23 cellular contexts compared by ENCODE assay signal in genomic region chr13:71672527-71672926, GRCh38.
A peak's percentile ranks its signal among the peaks of the same experiment; 100 is the strongest.
DNase-seq lines count a peak whose midpoint lies in the region; ATAC-seq and TF ChIP-seq lines count a peak whose summit lies in the region.
"Had no signal": no experiment of that assay in that cellular context is flagged by ENCODE, and none has a peak within 500 bp of the region (broad histone marks: within the 10 kb centered on the region; RNA-seq: fewer than 3 reads in every experiment).

No MANE protein-coding gene starts in this region.

- H3K23ac ChIP-seq in IMR-90 (ENCODE audit: low read depth, low read length) = no peak overlapping the region

- H3K4ac ChIP-seq in IMR-90 (ENCODE audit: low read depth, low read length) = no peak overlapping the region

- WGBS in IMR-90 (ENCODE audit: extremely low coverage in 2 of 2, insufficient read length in 1 of 2), 2 experiments = no CpG with 5 or more reads among the region's 4 CpGs

- intact Hi-C loops in A673 (cut with micrococcal nuclease; ENCODE audit: unreplicated experiment) = no loop called here
- intact Hi-C loops in IMR-90 (cut with micrococcal nuclease) = loop anchor here (2.0 kb wide), 1 partner anchor 352 kb away; no protein-coding TSS in a partner anchor

- H3K4me2 ChIP-seq in IMR-90 (ENCODE audit: low read depth, low read length) = no peak overlapping the region

- CTCF ChIA-PET in A673 (lab: Charles Lee) = no interaction called here
- CTCF ChIA-PET in IMR-90 (lab: Yijun Ruan, JAX) = interaction anchor here (0.6 kb wide), 2 partner anchors 217 to 379 kb away, joined by 3 read pairs; no protein-coding TSS in a partner anchor

- no peak overlapping the region for H3K56ac ChIP-seq in IMR-90 (ENCODE audit: extremely low read depth, insufficient read depth, low read length)

- no peak overlapping the region for H3K9ac ChIP-seq in IMR-90 (ENCODE audit: low read depth, low read length)

- TF ChIP-seq CTCF in A673 (conservative IDR thresholded peaks at IDR 0.05; ENCODE audit: low read depth, low read length) (peak; percentile 59), IMR-90 (conservative IDR thresholded peaks at IDR 0.05; ENCODE audit: low read depth, low read length) (peak; percentile 34; the same call in 1 of the 2 replicates), brain microvascular endothelial cell (IDR thresholded peaks at IDR 0.05; ENCODE audit: low read depth, low read length, missing control alignments) (peak; percentile 25)

- H3K4me1 ChIP-seq in A673 (ENCODE audit: insufficient read depth, low read length, poor library complexity, severe bottlenecking) = peaks cover 13% of the 10 kb centered on the region
- H3K4me1 ChIP-seq in IMR-90 (ENCODE audit: control insufficient read depth, insufficient read depth, low read length) = no peaks in the 10 kb centered on the region
- H3K4me1 ChIP-seq: Peyer's patch, prostate gland, spleen had no signal

- H3K9me3 ChIP-seq in A673 (ENCODE audit: low read depth, low read length, poor library complexity, severe bottlenecking) (no peaks in the 10 kb centered on the region), IMR-90 (ENCODE audit: control insufficient read depth, insufficient read depth, low read length) (no peaks in the 10 kb centered on the region)
- H3K9me3 ChIP-seq: Peyer's patch, prostate gland had no signal

- dilution Hi-C loops in IMR-90 (cut with HindIII; ENCODE audit: low sequenced_read_pairs, unreplicated experiment) = no loop called here

- in situ Hi-C loops in IMR-90 (cut with MboI; ENCODE audit: low sequenced_read_pairs) (no loop called here), brain microvascular endothelial cell (cut with HindIII; ENCODE audit: low pct_ligation_motif_present, low sequenced_read_pairs) (no loop called here), KBM-7 (cut with MboI; ENCODE audit: low pct_unique_long_range_greater_than_20kb, low sequenced_read_pairs) (no loop called here)

- no peaks in the 10 kb centered on the region for H3K79me1 ChIP-seq in IMR-90 (ENCODE audit: low read depth in 1 of 2, low read length in 2 of 2)

- no peak overlapping the region for H3K4me3 Mint-ChIP-seq in immature natural killer cell
- H3K4me3 Mint-ChIP-seq: activated CD8-positive, alpha-beta T cell treated with anti-CD3 and anti-CD28 coated beads, Interleukin-2, amount 10 ng/mL, durations not matched to agents 7 days and 5 days; activated naive CD4-positive, alpha-beta T cell treated with anti-CD3 and anti-CD28 coated beads for 36 hours; activated T-cell treated with anti-CD3 and anti-CD28 coated beads, Interleukin-2, amount 50 U/mL, for 4 hours; CD4-positive, alpha-beta memory T cell; natural killer cell treated with Interleukin-12 subunit alpha and Interleukin-12 subunit beta and Interleukin-15 and Interleukin-18, amount 100 ng/mL, for 72 hours had no signal

- no peak overlapping the region for H3K14ac ChIP-seq in IMR-90 (replicated peaks; ENCODE audit: low read depth, low read length)

- no peaks in the 10 kb centered on the region for H3K36me3 Mint-ChIP-seq in immature natural killer cell
- H3K36me3 Mint-ChIP-seq: CD4-positive, alpha-beta memory T cell; natural killer cell treated with Interleukin-12 subunit alpha and Interleukin-12 subunit beta and Interleukin-15 and Interleukin-18, amount 100 ng/mL, for 72 hours had no signal

- TF ChIP-seq POLR2A in IMR-90 (IDR thresholded peaks at IDR 0.05; ENCODE audit: low read depth, low read length) = no peak

- H4K20me1 ChIP-seq in IMR-90 (ENCODE audit: insufficient read depth, low read length) = no peaks in the 10 kb centered on the region

- H3K9me1 ChIP-seq in IMR-90 (ENCODE audit: insufficient read depth, low read length) = no peaks in the 10 kb centered on the region

- no peak overlapping the region for H2BK120ac ChIP-seq in IMR-90 (ENCODE audit: low read depth, low read length)

- H4K8ac ChIP-seq in IMR-90 (ENCODE audit: low read depth in 2 of 2, low read length in 2 of 2) = no peak overlapping the region

- H3K27ac Mint-ChIP-seq in immature natural killer cell = no peak overlapping the region
- H3K27ac Mint-ChIP-seq: activated CD8-positive, alpha-beta T cell treated with anti-CD3 and anti-CD28 coated beads, Interleukin-2, amount 10 ng/mL, durations not matched to agents 7 days and 5 days; activated naive CD4-positive, alpha-beta T cell treated with anti-CD3 and anti-CD28 coated beads for 36 hours; CD4-positive, alpha-beta memory T cell; natural killer cell treated with Interleukin-12 subunit alpha and Interleukin-12 subunit beta and Interleukin-15 and Interleukin-18, amount 100 ng/mL, for 72 hours had no signal

- H3K9me3 Mint-ChIP-seq in immature natural killer cell = peaks cover 0 to 3% (median under 1%) of the 10 kb centered on the region in 6 donors
- H3K9me3 Mint-ChIP-seq: activated T-cell treated with anti-CD3 and anti-CD28 coated beads, Interleukin-2, amount 50 U/mL, for 4 hours; natural killer cell treated with Interleukin-12 subunit alpha and Interleukin-12 subunit beta and Interleukin-15 and Interleukin-18, amount 100 ng/mL, for 72 hours had no signal

- ATAC-seq in IMR-90 (ENCODE audit: low read depth) = no peak
- ATAC-seq in HG02973 (IDR thresholded peaks at IDR 0.05; ENCODE audit: unreplicated experiment) = no peak
- ATAC-seq: activated CD8-positive, alpha-beta T cell treated with anti-CD3 and anti-CD28 coated beads, Interleukin-2, amount 10 ng/mL, durations not matched to agents 7 days and 5 days; activated T-cell treated with anti-CD3 and anti-CD28 coated beads, Interleukin-2, amount 50 U/mL, for 4 hours; natural killer cell treated with Interleukin-12 subunit alpha and Interleukin-12 subunit beta and Interleukin-15 and Interleukin-18, amount 100 ng/mL, for 72 hours had no signal

- TF ChIP-seq RAD21 in IMR-90 (IDR thresholded peaks at IDR 0.05; ENCODE audit: low read length) = 0 out of 2 replicates have a peak, but pooled peaks have one; percentile 11

- no peak overlapping the region for H3K18ac ChIP-seq in IMR-90 (ENCODE audit: low read depth, low read length)

- no peak overlapping the region for H2BK15ac ChIP-seq in IMR-90 (ENCODE audit: low read depth, low read length)

- no peak overlapping the region for H2AK9ac ChIP-seq in IMR-90 (replicated peaks; ENCODE audit: low read depth, low read length, poor library complexity)

- no peak overlapping the region for H2AK5ac ChIP-seq in IMR-90 (ENCODE audit: low read depth, low read length)

- H3K27ac ChIP-seq in A673 (ENCODE audit: low read depth, low read length, poor library complexity, severe bottlenecking) = no peak overlapping the region
- H3K27ac ChIP-seq in IMR-90 (ENCODE audit: insufficient read depth, low read length) = no peak overlapping the region
- no peak overlapping the region for H3K27ac ChIP-seq in brain microvascular endothelial cell
- H3K27ac ChIP-seq: Peyer's patch, prostate gland, SK-N-MC, spleen had no signal

- H2BK5ac ChIP-seq in IMR-90 (ENCODE audit: low read depth, low read length, poor library complexity, severe bottlenecking) = no peak overlapping the region

- H4K91ac ChIP-seq in IMR-90 (ENCODE audit: insufficient read depth, low read depth, low read length) = no peak overlapping the region

- H3K4me1 Mint-ChIP-seq in immature natural killer cell = peaks cover 3 to 6% of the 10 kb centered on the region in 2 donors
- H3K4me1 Mint-ChIP-seq: CD4-positive, alpha-beta memory T cell had no signal

- H3K4me3 ChIP-seq in A673 (ENCODE audit: low read depth, low read length, poor library complexity, severe bottlenecking) = no peak overlapping the region
- no peak overlapping the region for H3K4me3 ChIP-seq in IMR-90 (ENCODE audit: insufficient read depth, low read depth, low read length)
- no peak overlapping the region for H3K4me3 ChIP-seq in brain microvascular endothelial cell (ENCODE audit: low read depth, low read length)
- H3K4me3 ChIP-seq: Peyer's patch, prostate gland, SK-N-MC, spleen had no signal

- no peak overlapping the region for H2BK20ac ChIP-seq in IMR-90 (ENCODE audit: low read depth, low read length)

- no peak overlapping the region for H4K5ac ChIP-seq in IMR-90 (ENCODE audit: low read depth, low read length)

- POLR2A ChIA-PET in A673 (lab: Charles Lee; ENCODE audit: low non-redundant PET) = no interaction called here
- POLR2A ChIA-PET in IMR-90 (lab: Charles Lee; ENCODE audit: unreplicated experiment) = interaction anchor here (0.6 kb wide), 2 partner anchors 29 to 349 kb away, joined by 3 read pairs; no protein-coding TSS in a partner anchor

- H3K27me3 ChIP-seq in A673 (replicated peaks; ENCODE audit: insufficient read depth, low read depth, low read length, poor library complexity) = no peaks in the 10 kb centered on the region
- no peaks in the 10 kb centered on the region for H3K27me3 ChIP-seq in IMR-90 (ENCODE audit: control insufficient read depth, insufficient read depth, low read length)
- no peaks in the 10 kb centered on the region for H3K27me3 ChIP-seq in brain microvascular endothelial cell (replicated peaks)
- H3K27me3 ChIP-seq: Peyer's patch, spleen had no signal

- no peaks in the 10 kb centered on the region for H3K36me3 ChIP-seq in A673 (ENCODE audit: insufficient read depth, low read length, poor library complexity, severe bottlenecking)
- H3K36me3 ChIP-seq in IMR-90 (ENCODE audit: control insufficient read depth, insufficient read depth, low read length) = no peaks in the 10 kb centered on the region
- no peaks in the 10 kb centered on the region for H3K36me3 ChIP-seq in brain microvascular endothelial cell (replicated peaks)
- H3K36me3 ChIP-seq: Peyer's patch, prostate gland, spleen had no signal

- H2AFZ ChIP-seq in IMR-90 (replicated peaks; ENCODE audit: low read length, poor library complexity) = no peak overlapping the region

- no peaks in the 10 kb centered on the region for H3K27me3 Mint-ChIP-seq in immature natural killer cell (ENCODE audit: low read depth in 3 of 3)
- H3K27me3 Mint-ChIP-seq: CD4-positive, alpha-beta memory T cell; natural killer cell treated with Interleukin-12 subunit alpha and Interleukin-12 subunit beta and Interleukin-15 and Interleukin-18, amount 100 ng/mL, for 72 hours had no signal

- DNase-seq in A673 (ENCODE audit: low spot score) = peak; percentile 33
- peak; percentile 21 for DNase-seq in IMR-90
- no peak for DNase-seq in brain microvascular endothelial cell
- peak; percentile 36 for DNase-seq in iris pigment epithelial cell (ENCODE audit: low read depth)
- no peak for DNase-seq in activated CD8-positive, alpha-beta memory T cell treated with anti-CD3 and anti-CD28 coated beads for 24 hours
- no peak for DNase-seq in KBM-7
- no peak for DNase-seq in immature natural killer cell
- DNase-seq: activated CD8-positive, alpha-beta T cell treated with anti-CD3 and anti-CD28 coated beads, Interleukin-2, amount 10 ng/mL, durations not matched to agents 7 days and 5 days; activated naive CD4-positive, alpha-beta T cell treated with anti-CD3 and anti-CD28 coated beads for 36 hours; activated T-cell treated with anti-CD3 and anti-CD28 coated beads, Interleukin-2, amount 50 U/mL, for 4 hours; aorta; CD4-positive, alpha-beta memory T cell; foreskin melanocyte; Kasumi-1; NCI-H1105 treated with DMSO at 0.1 percent for 48 hours; NCI-H2171; Peyer's patch; spleen; T1000 had no signal

- no TSS peak for BruUV-seq in A673 (replicated peaks; lab: Mats Ljungman, UMichigan)
- no TSS peak for BruUV-seq in IMR-90 (replicated peaks; lab: Mats Ljungman, UMichigan)

Comparison
In these comparisons a context has a peak if more than half of its experiments do, and no peak if none do; other contexts are left out.
1. DNase-seq: peak in A673 (single experiment), IMR-90 (single experiment) and iris pigment epithelial cell (single experiment); none in brain microvascular endothelial cell (single experiment), activated CD8-positive, alpha-beta memory T cell treated with anti-CD3 and anti-CD28 coated beads for 24 hours (single experiment), KBM-7 (single experiment) and immature natural killer cell (0 of 3).
2. Peak in every context shown above with its lines, with median percentiles within 50 percentile points of each other: CTCF ChIP-seq.